Comparison of ENCODE assay signal across 7 cellular contexts in genomic region chr13:113854238-113855011, GRCh38. TPM values are rescaled to one million over a fixed set of nuclear protein-coding genes. Genes with fewer than 3 reads are reported as not detected.
DNase-seq lines count a peak whose midpoint lies in the region; ATAC-seq and TF ChIP-seq lines count a peak whose summit lies in the region.

No MANE protein-coding gene starts in this region.

- H3K9me3 ChIP-seq in stomach smooth muscle (ENCODE audit: control insufficient read depth in 2 of 2, low read length in 2 of 2): no peaks in the 10 kb centered on the region

- peaks cover 37% of the 10 kb centered on the region for H3K4me1 Mint-ChIP-seq in HFFc6 (ENCODE audit: low read depth)

- H3K27me3 Mint-ChIP-seq in HFFc6 (ENCODE audit: insufficient read depth): peaks cover 17% of the 10 kb centered on the region

- no peaks in the 10 kb centered on the region; the same call in 1 of the 2 replicates for H3K9me3 Mint-ChIP-seq in HFFc6

- H3K4me3 Mint-ChIP-seq in HFFc6: peak overlapping the region; percentile 30; the same call in 1 of the 2 replicates

- H3K27ac ChIP-seq in stomach smooth muscle (ENCODE audit: low read length): peak overlapping the region; percentile 31

- peaks cover 3 to 9% of the 10 kb centered on the region in 2 donors for H3K36me3 ChIP-seq in stomach smooth muscle (ENCODE audit: control insufficient read depth in 2 of 2, insufficient read depth in 2 of 2, low read length in 2 of 2)

- no peak for ATAC-seq in GM21619 (IDR thresholded peaks at IDR 0.05; ENCODE audit: unreplicated experiment)

- DNase-seq in HFFc6 (no peak), hepatic stellate cell (ENCODE audit: low spot score) (peak; percentile 77), iPS-NIHi7 (ENCODE audit: extremely low spot score) (no peak), NCI-H2081 (lab: John Stamatoyannopoulos, UW) (no peak)
- peak; percentile 52 for DNase-seq in activated CD8-positive, alpha-beta memory T cell treated with anti-CD3 and anti-CD28 coated beads, Interleukin-2, amount 50 U/mL, for 48 hours

- peak overlapping the region; percentile 78 for H3K27ac Mint-ChIP-seq in HFFc6

- H3K9ac ChIP-seq in stomach smooth muscle (ENCODE audit: low read length in 2 of 2): no peak overlapping the region

- H3K27me3 ChIP-seq in stomach smooth muscle (ENCODE audit: control insufficient read depth in 1 of 2, insufficient read depth in 2 of 2, low read length in 2 of 2): no peaks in the 10 kb centered on the region

- H3K36me3 Mint-ChIP-seq in HFFc6 (ENCODE audit: low read depth): peaks cover 35% of the 10 kb centered on the region

- TF ChIP-seq CTCF in HFFc6 (IDR thresholded peaks at IDR 0.05): 0 out of 2 replicates have a peak, but pooled peaks have one; percentile 2

- peak overlapping the region in 1 of 2 donors; percentile 3 for H3K4me3 ChIP-seq in stomach smooth muscle (ENCODE audit: low read length in 2 of 2)

- peaks cover 44% of the 10 kb centered on the region for H3K4me1 ChIP-seq in stomach smooth muscle (ENCODE audit: control insufficient read depth, insufficient read depth, low read length)

RNA-seq across cellular contexts. Expression of gene GAS6, which starts 9.5 kb away (rescaled TPM):
- 100 to 1,000 TPM; 669 to 813 (median 715) TPM for total RNA-seq in HFFc6 (2021; fragmentation: NEBNext Ultra II Directional; extraction: Animal tissue kit (Norgen Biotek cat#: 25700))

Comparison
In these comparisons a context has a peak if more than half of its experiments do, and no peak if none do; other contexts are left out.
1. DNase-seq: peak in activated CD8-positive, alpha-beta memory T cell treated with anti-CD3 and anti-CD28 coated beads, Interleukin-2, amount 50 U/mL, for 48 hours (single experiment) and hepatic stellate cell (single experiment); none in HFFc6 (single experiment), iPS-NIHi7 (single experiment) and NCI-H2081 (0 of 2).